ENCODE assay signal across 1 cellular context in genomic region chr19:14122924-14123323, GRCh38.
TF ChIP-seq lines count a peak whose summit lies in the region.

No MANE protein-coding gene starts in this region.

TF ChIP-seq in K562, 482 proteins besides CTCF, POLR2A, EP300 and RAD21:
- TF ChIP-seq ZNF561 (CRISPR knock-in tag; conservative IDR thresholded peaks at IDR 0.05) = no peak
- no peak for TF ChIP-seq ERF (CRISPR knock-in tag; IDR thresholded peaks at IDR 0.05)
- TF ChIP-seq RHOXF2B (CRISPR knock-in tag; conservative IDR thresholded peaks at IDR 0.05) = no peak
- no peak for TF ChIP-seq RNF2 (IDR thresholded peaks at IDR 0.05)
- peak; percentile 48 for TF ChIP-seq CBFA2T3 (IDR thresholded peaks at IDR 0.05)
- TF ChIP-seq ZBTB12 (CRISPR knock-in tag; IDR thresholded peaks at IDR 0.05) = no peak
- TF ChIP-seq TCF3 (CRISPR knock-in tag; IDR thresholded peaks at IDR 0.05) = peak; percentile 27; the same call in 1 of the 2 replicates
- TF ChIP-seq JUN (IDR thresholded peaks at IDR 0.05; ENCODE audit: borderline replicate concordance, low read depth, low read length) = no peak
- TF ChIP-seq JUN (CRISPR knock-in tag; IDR thresholded peaks at IDR 0.05; ENCODE audit: borderline replicate concordance) = no peak
TF ChIP-seq in K562: peak in this region for 2.
